8 cellular contexts compared by ENCODE assay signal in genomic region chr17:43360739-43361498, GRCh38. TPM values are rescaled to one million over a fixed set of nuclear protein-coding genes. Genes with fewer than 3 reads are reported as not detected.
DNase-seq lines count a peak whose midpoint lies in the region; ATAC-seq lines count a peak whose summit lies in the region.

No MANE protein-coding gene starts in this region.

- H3K27me3 ChIP-seq in MG63 (no peaks in the 10 kb centered on the region), SJCRH30 (no peaks in the 10 kb centered on the region)

- peak; percentile 64 for ATAC-seq in GM21825 (IDR thresholded peaks at IDR 0.05; ENCODE audit: unreplicated experiment)

- peaks cover 8% of the 10 kb centered on the region for H3K27me3 Mint-ChIP-seq in activated naive CD4-positive, alpha-beta T cell treated with anti-CD3 and anti-CD28 coated beads for 36 hours (ENCODE audit: low read depth)

- CTCF ChIA-PET in activated naive CD4-positive, alpha-beta T cell treated with anti-CD3 and anti-CD28 coated beads for 36 hours (lab: Charles Lee): interaction anchor here (1.1 to 1.5 kb wide), 4 partner anchors 27 to 123 kb away, joined by 4 to 5 read pairs (median 4); partner anchors contain the start of gene DHX8

- intact Hi-C loops in activated naive CD4-positive, alpha-beta T cell treated with anti-CD3 and anti-CD28 coated beads for 36 hours (cut with micrococcal nuclease): loop anchor here (1.0 kb wide), 3 partner anchors 7 to 27 kb away; no protein-coding TSS in a partner anchor

- peaks cover 33% of the 10 kb centered on the region for H3K4me1 Mint-ChIP-seq in activated naive CD4-positive, alpha-beta T cell treated with anti-CD3 and anti-CD28 coated beads for 36 hours (ENCODE audit: low read depth)

- H3K27ac ChIP-seq in SJCRH30: peak overlapping the region; percentile 100

- H3K9me3 ChIP-seq in MG63: no peaks in the 10 kb centered on the region
- H3K9me3 ChIP-seq in SJCRH30 (replicated peaks): no peaks in the 10 kb centered on the region

- H3K9me3 Mint-ChIP-seq in activated naive CD4-positive, alpha-beta T cell treated with anti-CD3 and anti-CD28 coated beads for 36 hours: no peaks in the 10 kb centered on the region

- no peaks in the 10 kb centered on the region for H3K4me1 ChIP-seq in SJCRH30

- H3K27ac Mint-ChIP-seq in activated naive CD4-positive, alpha-beta T cell treated with anti-CD3 and anti-CD28 coated beads for 36 hours: peak overlapping the region; percentile 100

- peak overlapping the region; percentile 53 for H3K4me3 ChIP-seq in MG63
- peak overlapping the region; percentile 56 for H3K4me3 ChIP-seq in SJCRH30

- H3K36me3 ChIP-seq in MG63 (no peaks in the 10 kb centered on the region), SJCRH30 (no peaks in the 10 kb centered on the region)

- DNase-seq in DMS79 (lab: John Stamatoyannopoulos, UW) (peak; percentile 99), MG63 (peak; percentile 98), SJCRH30 (peak; percentile 95 to 98), germinal center (ENCODE audit: low spot score) (peak; percentile 91), non-pigmented ciliary epithelial cell (ENCODE audit: low read depth) (peak; percentile 98), superior temporal gyrus (ENCODE audit: extremely low spot score) (peak; percentile 99)
- peak; percentile 91 for DNase-seq in activated naive CD4-positive, alpha-beta T cell treated with anti-CD3 and anti-CD28 coated beads for 36 hours

- peak overlapping the region; percentile 85 for H3K4me3 Mint-ChIP-seq in activated naive CD4-positive, alpha-beta T cell treated with anti-CD3 and anti-CD28 coated beads for 36 hours

- H3K36me3 Mint-ChIP-seq in activated naive CD4-positive, alpha-beta T cell treated with anti-CD3 and anti-CD28 coated beads for 36 hours (ENCODE audit: low read depth): peaks cover 7% of the 10 kb centered on the region

RNA-seq across cellular contexts. Expression of gene ARL4D, which starts 37.9 kb away (rescaled TPM):
- 28.8 and 47.4 TPM in 2 replicates for total RNA-seq in MG63 (2014; rRNA removed; shearing (Covaris generic); ENCODE audit: low replicate concordance)
- 5.3 and 5.4 TPM in 2 replicates for total RNA-seq in SJCRH30 (2014; rRNA removed; shearing (Covaris generic))
- total RNA-seq in activated naive CD4-positive, alpha-beta T cell treated with anti-CD3 and anti-CD28 coated beads for 36 hours: 1 to 10 TPM; 1.7 TPM

Comparison
In these comparisons a context has a peak if more than half of its experiments do, and no peak if none do; other contexts are left out.
1. Peak in every context shown above with its lines: DNase-seq, ATAC-seq, H3K4me3 ChIP-seq and H3K27ac ChIP-seq.